ENCODE assay signal across 11 cellular contexts in the genomic region with DNA sequence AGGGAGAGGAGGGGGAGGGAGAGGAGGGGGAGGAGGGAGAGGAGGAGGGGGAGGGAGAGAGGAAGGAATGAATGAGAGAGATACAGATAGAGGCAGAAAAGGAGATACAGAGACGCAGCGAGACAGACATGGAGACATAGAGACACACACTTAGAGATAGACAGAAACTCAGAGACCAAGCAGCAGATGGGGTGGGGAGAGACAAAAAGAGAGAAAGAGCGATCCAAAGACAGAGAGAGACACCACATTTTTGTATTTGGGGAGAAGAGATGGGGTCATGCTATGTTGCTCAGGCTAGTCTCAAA. TPM values are rescaled to one million over a fixed set of nuclear protein-coding genes. Genes with fewer than 3 reads are reported as not detected.
DNase-seq lines count a peak whose midpoint lies in the region; ATAC-seq, FAIRE-seq and TF ChIP-seq lines count a peak whose summit lies in the region.
"Had no signal": no experiment of that assay in that cellular context is flagged by ENCODE, and none has a peak within 500 bp of the region (broad histone marks: within the 10 kb centered on the region; RNA-seq: fewer than 3 reads in every experiment).

No MANE protein-coding gene starts in this region.

- H3K27me3 ChIP-seq in Caco-2 (replicated peaks; ENCODE audit: control insufficient read depth, insufficient read depth, low read length) (no peaks in the 10 kb centered on the region), KMS-11 (ENCODE audit: insufficient read depth, low read depth) (peaks cover 11% of the 10 kb centered on the region), K562 (ENCODE audit: control insufficient read depth in 2 of 2, insufficient read depth in 2 of 2, low read length in 2 of 2) (no peaks in the 10 kb centered on the region)
- H3K27me3 ChIP-seq: ascending aorta had no signal

- H3K79me2 ChIP-seq in KMS-11 (ENCODE audit: insufficient read depth, low read depth) (no peaks in the 10 kb centered on the region), K562 (ENCODE audit: control insufficient read depth, insufficient read depth, low read length) (no peaks in the 10 kb centered on the region)

- BruUV-seq in Caco-2 (replicated peaks; lab: Mats Ljungman, UMichigan) (no TSS peak), K562 (replicated peaks; lab: Mats Ljungman, UMichigan) (no TSS peak)

- H3K4me3 ChIP-seq in Caco-2 (ENCODE audit: low read depth, low read length) (no peak overlapping the region), KMS-11 (IDR thresholded peaks at IDR 0.05; ENCODE audit: insufficient read depth, low read depth, low read length) (no peak overlapping the region), K562 (no peak overlapping the region)

- H3K4me2 ChIP-seq in KMS-11 (peak overlapping the region; percentile 22; the same call in 1 of the 2 replicates), K562 (ENCODE audit: insufficient read depth, low read length) (peak overlapping the region; percentile 84; the same call in 1 of the 2 replicates)

- FAIRE-seq in K562 (lab: Jason Lieb, UNC) = peak; percentile 46
- FAIRE-seq in D721Med (lab: Jason Lieb, UNC) = no peak

- no peak for TF ChIP-seq POLR2A in K562 (conservative IDR thresholded peaks at IDR 0.05)

- no peak overlapping the region for H3K27ac Mint-ChIP-seq in Caco-2 (ENCODE audit: unreplicated experiment)
- peak overlapping the region; percentile 5 to 76 for H3K27ac Mint-ChIP-seq in natural killer cell treated with Interleukin-12 subunit alpha and Interleukin-12 subunit beta and Interleukin-15 and Interleukin-18, amount 100 ng/mL, for 72 hours

- ATAC-seq in K562 (no peak), GM18517 (IDR thresholded peaks at IDR 0.05; ENCODE audit: unreplicated experiment) (no peak), GM21528 (IDR thresholded peaks at IDR 0.05; ENCODE audit: low FRiP score, unreplicated experiment) (no peak)
- no peak for ATAC-seq in natural killer cell treated with Interleukin-12 subunit alpha and Interleukin-12 subunit beta and Interleukin-15 and Interleukin-18, amount 100 ng/mL, for 72 hours

- no peaks in the 10 kb centered on the region for H3K9me1 ChIP-seq in K562 (ENCODE audit: control insufficient read depth, insufficient read depth, low read length)

- DNase-seq in Caco-2 (no peak), K562 (ENCODE audit: extremely low read depth in 1 of 4, low spot score in 3 of 4) (no peak), D721Med (ENCODE audit: insufficient read length, low spot score) (no peak), iPS-NIHi11 (ENCODE audit: low spot score) (no peak)
- DNase-seq in natural killer cell treated with Interleukin-12 subunit alpha and Interleukin-12 subunit beta and Interleukin-15 and Interleukin-18, amount 100 ng/mL, for 72 hours (ENCODE audit: low spot score) = no peak
- DNase-seq: NCI-H2081 treated with DMSO at 0.1 percent for 48 hours had no signal

- H3K9me3 ChIP-seq in Caco-2 (no peaks in the 10 kb centered on the region), K562 (replicated peaks; ENCODE audit: control insufficient read depth, insufficient read depth, low read depth, low read length) (no peaks in the 10 kb centered on the region)
- H3K9me3 ChIP-seq: ascending aorta had no signal

- CTCF ChIA-PET in Caco-2 (lab: Charles Lee) = interaction anchor here (1.0 to 2.7 kb wide), 6 partner anchors 49 to 149 kb away, joined by 3 to 28 read pairs (median 7); a partner anchor contains a TSS
- CTCF ChIA-PET in K562 (lab: Yijun Ruan, JAX; ENCODE audit: low intra/inter-chr PET ratio) = interaction anchor here (1.0 to 2.2 kb wide), 4 partner anchors 91 to 196 kb away, joined by 3 to 16 read pairs (median 5); no protein-coding TSS in a partner anchor

- H2AFZ ChIP-seq in KMS-11 (ENCODE audit: low read depth) (no peak overlapping the region), K562 (ENCODE audit: low read depth, low read length) (peak overlapping the region; percentile 95)

- H3K4me1 Mint-ChIP-seq in Caco-2 (ENCODE audit: low read depth, unreplicated experiment) = peaks cover 16% of the 10 kb centered on the region
- peaks cover 29 to 33% of the 10 kb centered on the region in 2 donors for H3K4me1 Mint-ChIP-seq in natural killer cell treated with Interleukin-12 subunit alpha and Interleukin-12 subunit beta and Interleukin-15 and Interleukin-18, amount 100 ng/mL, for 72 hours (ENCODE audit: low read depth in 2 of 2)

- H3K9ac ChIP-seq in KMS-11 (no peak overlapping the region), K562 (ENCODE audit: insufficient read depth in 1 of 2, low read depth in 2 of 2, low read length in 2 of 2) (no peak overlapping the region; a peak in 1 of 4 replicates)

- H3K4me1 ChIP-seq in Caco-2 (peaks cover 9% of the 10 kb centered on the region; the same call in 1 of the 2 replicates), KMS-11 (ENCODE audit: low read depth, poor library complexity, severe bottlenecking) (peaks cover 18% of the 10 kb centered on the region), K562 (replicated peaks in 1 of 2; ENCODE audit: control insufficient read depth in 2 of 2, insufficient read depth in 2 of 2, low read length in 2 of 2) (peaks cover 19 to 48% of the 10 kb centered on the region in 2 experiments; a peak in 4 of 5 replicates)

- TF ChIP-seq CTCF in Caco-2 (IDR thresholded peaks at IDR 0.05; ENCODE audit: insufficient read depth in 1 of 2, low read depth in 1 of 2, low read length in 1 of 2, severe bottlenecking in 1 of 2, unreplicated experiment in 1 of 2) = no peak
- no peak for TF ChIP-seq CTCF in KMS-11 (conservative IDR thresholded peaks at IDR 0.05; ENCODE audit: low read depth, low read length)
- no peak for TF ChIP-seq CTCF in K562 (IDR thresholded peaks at IDR 0.05 in 2 of 3, conservative IDR thresholded peaks at IDR 0.05 in 1 of 3; ENCODE audit: insufficient read depth in 2 of 3, low read depth in 1 of 3, low read length in 3 of 3)
- TF ChIP-seq CTCF in D721Med (IDR thresholded peaks at IDR 0.05; ENCODE audit: insufficient read depth, missing control alignments) = no peak

- H3K9me3 Mint-ChIP-seq in Caco-2 (ENCODE audit: unreplicated experiment) = no peaks in the 10 kb centered on the region
- no peaks in the 10 kb centered on the region for H3K9me3 Mint-ChIP-seq in natural killer cell treated with Interleukin-12 subunit alpha and Interleukin-12 subunit beta and Interleukin-15 and Interleukin-18, amount 100 ng/mL, for 72 hours

- H3K36me3 ChIP-seq in Caco-2 (ENCODE audit: control insufficient read depth, insufficient read depth, low read length) (no peaks in the 10 kb centered on the region), KMS-11 (ENCODE audit: insufficient read depth) (no peaks in the 10 kb centered on the region), K562 (ENCODE audit: control insufficient read depth, insufficient read depth, low read length) (no peaks in the 10 kb centered on the region)
- H3K36me3 ChIP-seq: ascending aorta had no signal

- in situ Hi-C loops in K562 (cut with MboI) = loop anchor here (5.0 to 10.0 kb wide), 3 partner anchors 95 to 328 kb away; a partner anchor contains a TSS

- intact Hi-C loops in Caco-2 (cut with micrococcal nuclease; ENCODE audit: unreplicated experiment) = loop anchor here (1.0 to 5.0 kb wide), 5 partner anchors 10 to 137 kb away; a partner anchor contains a TSS
- intact Hi-C loops in K562 (cut with micrococcal nuclease) = loop anchor here (1.0 to 5.0 kb wide), 3 partner anchors 90 to 188 kb away; no protein-coding TSS in a partner anchor

- no peaks in the 10 kb centered on the region for H3K36me3 Mint-ChIP-seq in Caco-2 (ENCODE audit: insufficient read depth, unreplicated experiment)
- H3K36me3 Mint-ChIP-seq in natural killer cell treated with Interleukin-12 subunit alpha and Interleukin-12 subunit beta and Interleukin-15 and Interleukin-18, amount 100 ng/mL, for 72 hours = no peaks in the 10 kb centered on the region

- H4K20me1 ChIP-seq in KMS-11 (ENCODE audit: insufficient read depth) (no peaks in the 10 kb centered on the region), K562 (replicated peaks; ENCODE audit: control insufficient read depth, insufficient read depth, low read length) (no peaks in the 10 kb centered on the region)

- no peak for TF ChIP-seq EP300 in K562 (IDR thresholded peaks at IDR 0.05; ENCODE audit: low read length)

- H3K4me3 Mint-ChIP-seq in Caco-2 (ENCODE audit: unreplicated experiment) = peak overlapping the region; percentile 77
- H3K4me3 Mint-ChIP-seq in natural killer cell treated with Interleukin-12 subunit alpha and Interleukin-12 subunit beta and Interleukin-15 and Interleukin-18, amount 100 ng/mL, for 72 hours = peak overlapping the region; percentile 97

- H3K27me3 Mint-ChIP-seq in Caco-2 (ENCODE audit: insufficient read depth, unreplicated experiment) = no peaks in the 10 kb centered on the region
- H3K27me3 Mint-ChIP-seq in natural killer cell treated with Interleukin-12 subunit alpha and Interleukin-12 subunit beta and Interleukin-15 and Interleukin-18, amount 100 ng/mL, for 72 hours = no peaks in the 10 kb centered on the region

- no peak for TF ChIP-seq RAD21 in K562 (CRISPR knock-in tag; conservative IDR thresholded peaks at IDR 0.05 in 1 of 2, IDR thresholded peaks at IDR 0.05 in 1 of 2)

- 21% methylated on average over 3 of the region's 3 CpGs for WGBS in K562 (ENCODE audit: insufficient coverage, low coverage, missing lambda C conversion rate)

- POLR2A ChIA-PET in Caco-2 (lab: Charles Lee) (interaction anchor here (2.0 to 2.1 kb wide), 2 partner anchors 28 to 225 kb away, joined by 7 to 12 read pairs; a partner anchor contains a TSS), K562 (lab: Yijun Ruan, JAX) (interaction anchor here (0.6 kb wide), 1 partner anchor 716 kb away, joined by 3 read pairs; no protein-coding TSS in a partner anchor)

- H3K27ac ChIP-seq in KMS-11 (no peak overlapping the region), K562 (ENCODE audit: extremely low read depth, low read depth, low read length) (no peak overlapping the region; the same call in 2 of the 3 replicates)

RNA-seq across cellular contexts. Expression of a gene that starts 0.9 kb away (rescaled TPM):
- total RNA-seq in Caco-2 (2022) (10.5 and 15.9 TPM in 2 replicates), K562 (2014; rRNA removed) (19.9 and 37.7 TPM in 2 replicates), K562 (2014; rRNA removed; fragmentation: Illumina TruSeq; extraction: Trizol) (2.4 and 2.9 TPM in 2 replicates), K562 (2015; rRNA removed; fragmentation: Illumina TruSeq; extraction: Trizol) (7.5 and 8.3 TPM in 2 replicates), K562 (2021) (14.8 and 16.2 TPM in 2 replicates)
- total RNA-seq in K562 (2011; cell fraction: chromatin; rRNA removed; ENCODE audit: low replicate concordance) = 3.6 and 10.9 TPM in 2 replicates
- 3.8 and 4.2 TPM in 2 replicates for total RNA-seq in K562 (2011; cell fraction: nucleolus; rRNA removed)
- total RNA-seq in K562 (2011; cell fraction: nucleoplasm; rRNA removed) = 4.3 and 8.0 TPM in 2 replicates
- polyA plus RNA-seq in K562 (2011; rRNA removed) (4.1 and 8.1 TPM in 2 replicates), K562 (2014; fragmentation: Illumina TruSeq; extraction: Trizol) (12.7 and 22.5 TPM in 2 replicates), K562 (2014; fragmentation: Nextera tagmentation; extraction: Ambion mirVana) (10 to 100 TPM in 1 of 2 experiments, 1 to 10 TPM in 1; 6.3 to 11.5 TPM), K562 (2014; rRNA removed) (8.2 and 19.3 TPM in 2 replicates)
- polyA plus RNA-seq in K562 (2011; cell fraction: cytosol; rRNA removed) = 9.2 and 10.8 TPM in 2 replicates
- 14.9 and 15.1 TPM in 2 replicates for polyA plus RNA-seq in K562 (2011; cell fraction: nucleus; rRNA removed)
- polyA plus RNA-seq in K562 (2012) = 23.4 and 24.4 TPM in 2 replicates
- 1.7 and 4.4 TPM in 2 replicates for polyA minus RNA-seq in K562 (2011; rRNA and poly(A)+ RNA removed)
- polyA minus RNA-seq in K562 (2011; cell fraction: cytosol; rRNA and poly(A)+ RNA removed) = 4.6 and 5.4 TPM in 2 replicates
- 1.9 and 2.2 TPM in 2 replicates for polyA minus RNA-seq in K562 (2011; cell fraction: nucleus; rRNA and poly(A)+ RNA removed)
- total RNA-seq in natural killer cell treated with Interleukin-12 subunit alpha and Interleukin-12 subunit beta and Interleukin-15 and Interleukin-18, amount 100 ng/mL, for 72 hours = 1 to 10 TPM; 4.7 to 4.9 TPM
- total RNA-seq: ascending aorta had no signal

RNA-seq across cellular contexts. Expression of a gene that starts 9.7 kb away (rescaled TPM):
- total RNA-seq in Caco-2 (2022) = 17.4 and 17.7 TPM in 2 replicates
- total RNA-seq in K562 (2011; cell fraction: chromatin; rRNA removed; ENCODE audit: low replicate concordance) = 1.9 and 3.2 TPM in 2 replicates
- total RNA-seq in K562 (2011; cell fraction: nucleolus; rRNA removed) = 1.8 and 2.2 TPM in 2 replicates
- total RNA-seq in K562 (2011; cell fraction: nucleoplasm; rRNA removed) = 2.1 and 3.3 TPM in 2 replicates
- 3.6 and 5.0 TPM in 2 replicates for total RNA-seq in K562 (2014; rRNA removed)
- 0.96 and 1.1 TPM in 2 replicates for total RNA-seq in K562 (2014; rRNA removed; fragmentation: Illumina TruSeq; extraction: Trizol)
- total RNA-seq in K562 (2015; rRNA removed; fragmentation: Illumina TruSeq; extraction: Trizol) = 3.7 and 3.9 TPM in 2 replicates
- total RNA-seq in K562 (2021) = 2.6 and 5.5 TPM in 2 replicates
- 0.45 and 1.1 TPM in 2 replicates for polyA plus RNA-seq in K562 (2011; rRNA removed)
- polyA plus RNA-seq in K562 (2011; cell fraction: cytosol; rRNA removed) = 1.0 and 1.3 TPM in 2 replicates
- polyA plus RNA-seq in K562 (2011; cell fraction: nucleus; rRNA removed) = 1.2 and 1.5 TPM in 2 replicates
- polyA plus RNA-seq in K562 (2012) = 4.6 and 5.2 TPM in 2 replicates
- 1.8 and 2.1 TPM in 2 replicates for polyA plus RNA-seq in K562 (2014; fragmentation: Illumina TruSeq; extraction: Trizol)
- under 1 TPM; 0.25 to 0.64 TPM for polyA plus RNA-seq in K562 (2014; fragmentation: Nextera tagmentation; extraction: Ambion mirVana)
- polyA plus RNA-seq in K562 (2014; rRNA removed) = 1.6 and 3.8 TPM in 2 replicates
- polyA minus RNA-seq in K562 (2011; rRNA and poly(A)+ RNA removed) = 0.49 and 0.99 TPM in 2 replicates
- polyA minus RNA-seq in K562 (2011; cell fraction: cytosol; rRNA and poly(A)+ RNA removed) = 0.38 and 1.8 TPM in 2 replicates
- polyA minus RNA-seq in K562 (2011; cell fraction: nucleus; rRNA and poly(A)+ RNA removed) = 0.67 and 2.7 TPM in 2 replicates
- 1 to 10 TPM; 3.8 to 3.9 TPM for total RNA-seq in natural killer cell treated with Interleukin-12 subunit alpha and Interleukin-12 subunit beta and Interleukin-15 and Interleukin-18, amount 100 ng/mL, for 72 hours

RNA-seq across cellular contexts. Expression of a gene that starts 26.0 kb away (rescaled TPM):
- total RNA-seq in Caco-2 (2022) (0.12 and 0.34 TPM in 2 replicates), K562 (2014; rRNA removed) (not detected in 2 replicates), K562 (2014; rRNA removed; fragmentation: Illumina TruSeq; extraction: Trizol) (not detected in 2 replicates), K562 (2015; rRNA removed; fragmentation: Illumina TruSeq; extraction: Trizol) (not detected in 2 replicates), K562 (2021) (not detected in 2 replicates)
- total RNA-seq in K562 (2011; cell fraction: chromatin; rRNA removed; ENCODE audit: low replicate concordance) = 0.32 TPM in 1 of 2 replicates, not detected in the other
- 0.13 TPM in 1 of 2 replicates, not detected in the other for total RNA-seq in K562 (2011; cell fraction: nucleolus; rRNA removed)
- total RNA-seq in K562 (2011; cell fraction: nucleoplasm; rRNA removed) = 0.31 TPM in 1 of 2 replicates, not detected in the other
- polyA plus RNA-seq in K562 (2011; rRNA removed) (0.04 TPM in 1 of 2 replicates, not detected in the other), K562 (2014; fragmentation: Illumina TruSeq; extraction: Trizol) (not detected in 2 replicates), K562 (2014; fragmentation: Nextera tagmentation; extraction: Ambion mirVana) (not detected), K562 (2014; rRNA removed) (0.07 TPM in 1 of 2 replicates, not detected in the other)
- polyA plus RNA-seq in K562 (2011; cell fraction: cytosol; rRNA removed) = not detected in 2 replicates
- polyA plus RNA-seq in K562 (2011; cell fraction: nucleus; rRNA removed) = 0.09 and 0.21 TPM in 2 replicates
- 0.07 and 0.28 TPM in 2 replicates for polyA plus RNA-seq in K562 (2012)
- not detected in 2 replicates for polyA minus RNA-seq in K562 (2011; rRNA and poly(A)+ RNA removed)
- not detected in 2 replicates for polyA minus RNA-seq in K562 (2011; cell fraction: cytosol; rRNA and poly(A)+ RNA removed)
- not detected in 2 replicates for polyA minus RNA-seq in K562 (2011; cell fraction: nucleus; rRNA and poly(A)+ RNA removed)
- under 1 TPM; 0.21 to 0.28 TPM for total RNA-seq in natural killer cell treated with Interleukin-12 subunit alpha and Interleukin-12 subunit beta and Interleukin-15 and Interleukin-18, amount 100 ng/mL, for 72 hours
- total RNA-seq: ascending aorta, fibroblast of villous mesenchyme had no signal

RNA-seq across cellular contexts. Expression of a gene that starts 27.6 kb away (rescaled TPM):
- 134 and 140 TPM in 2 replicates for total RNA-seq in Caco-2 (2022)
- 16.1 and 40.7 TPM in 2 replicates for total RNA-seq in K562 (2011; cell fraction: chromatin; rRNA removed; ENCODE audit: low replicate concordance)
- 26.3 and 31.7 TPM in 2 replicates for total RNA-seq in K562 (2011; cell fraction: nucleolus; rRNA removed)
- 25.7 and 33.8 TPM in 2 replicates for total RNA-seq in K562 (2011; cell fraction: nucleoplasm; rRNA removed)
- total RNA-seq in K562 (2014; rRNA removed) = 4.0 and 8.2 TPM in 2 replicates
- total RNA-seq in K562 (2014; rRNA removed; fragmentation: Illumina TruSeq; extraction: Trizol) = 2.1 and 2.9 TPM in 2 replicates
- total RNA-seq in K562 (2015; rRNA removed; fragmentation: Illumina TruSeq; extraction: Trizol) = 5.4 and 5.5 TPM in 2 replicates
- total RNA-seq in K562 (2021) = 13.9 and 15.2 TPM in 2 replicates
- polyA plus RNA-seq in K562 (2011; rRNA removed) = 2.0 and 3.5 TPM in 2 replicates
- 2.7 and 9.3 TPM in 2 replicates for polyA plus RNA-seq in K562 (2011; cell fraction: cytosol; rRNA removed)
- 11.1 and 18.6 TPM in 2 replicates for polyA plus RNA-seq in K562 (2011; cell fraction: nucleus; rRNA removed)
- 7.0 and 7.3 TPM in 2 replicates for polyA plus RNA-seq in K562 (2012)
- 2.6 and 6.4 TPM in 2 replicates for polyA plus RNA-seq in K562 (2014; fragmentation: Illumina TruSeq; extraction: Trizol)
- under 1 TPM; 0.10 to 0.17 TPM for polyA plus RNA-seq in K562 (2014; fragmentation: Nextera tagmentation; extraction: Ambion mirVana)
- 9.0 and 10.8 TPM in 2 replicates for polyA plus RNA-seq in K562 (2014; rRNA removed)
- polyA minus RNA-seq in K562 (2011; rRNA and poly(A)+ RNA removed) = 2.8 and 3.5 TPM in 2 replicates
- 5.3 and 7.7 TPM in 2 replicates for polyA minus RNA-seq in K562 (2011; cell fraction: cytosol; rRNA and poly(A)+ RNA removed)
- polyA minus RNA-seq in K562 (2011; cell fraction: nucleus; rRNA and poly(A)+ RNA removed) = 8.6 and 9.6 TPM in 2 replicates
- 10 to 100 TPM; 37.9 to 71.4 TPM for total RNA-seq in natural killer cell treated with Interleukin-12 subunit alpha and Interleukin-12 subunit beta and Interleukin-15 and Interleukin-18, amount 100 ng/mL, for 72 hours

RNA-seq across cellular contexts. Expression of a gene that starts 27.9 kb away (rescaled TPM):
- total RNA-seq in Caco-2 (2022) (1,812 and 1,896 TPM in 2 replicates), K562 (2014; rRNA removed) (2,565 and 3,619 TPM in 2 replicates), K562 (2014; rRNA removed; fragmentation: Illumina TruSeq; extraction: Trizol) (1,358 and 1,367 TPM in 2 replicates), K562 (2015; rRNA removed; fragmentation: Illumina TruSeq; extraction: Trizol) (2,022 and 2,084 TPM in 2 replicates), K562 (2021) (2,028 and 2,113 TPM in 2 replicates)
- total RNA-seq in K562 (2011; cell fraction: chromatin; rRNA removed; ENCODE audit: low replicate concordance) = 185 and 358 TPM in 2 replicates
- 779 and 884 TPM in 2 replicates for total RNA-seq in K562 (2011; cell fraction: nucleolus; rRNA removed)
- total RNA-seq in K562 (2011; cell fraction: nucleoplasm; rRNA removed) = 712 and 996 TPM in 2 replicates
- polyA plus RNA-seq in K562 (2011; rRNA removed) (1,530 and 1,971 TPM in 2 replicates), K562 (2014; fragmentation: Illumina TruSeq; extraction: Trizol) (1,653 and 2,262 TPM in 2 replicates), K562 (2014; fragmentation: Nextera tagmentation; extraction: Ambion mirVana) (100 to 1,000 TPM; 312 to 402 TPM), K562 (2014; rRNA removed) (2,460 and 2,635 TPM in 2 replicates)
- polyA plus RNA-seq in K562 (2011; cell fraction: cytosol; rRNA removed) = 2,544 and 3,068 TPM in 2 replicates
- polyA plus RNA-seq in K562 (2011; cell fraction: nucleus; rRNA removed) = 847 and 901 TPM in 2 replicates
- 2,553 and 4,056 TPM in 2 replicates for polyA plus RNA-seq in K562 (2012)
- 413 and 534 TPM in 2 replicates for polyA minus RNA-seq in K562 (2011; rRNA and poly(A)+ RNA removed)
- 805 and 1,017 TPM in 2 replicates for polyA minus RNA-seq in K562 (2011; cell fraction: cytosol; rRNA and poly(A)+ RNA removed)
- 167 and 323 TPM in 2 replicates for polyA minus RNA-seq in K562 (2011; cell fraction: nucleus; rRNA and poly(A)+ RNA removed)
- 1,000 to 10,000 TPM; 1,029 to 1,552 TPM for total RNA-seq in natural killer cell treated with Interleukin-12 subunit alpha and Interleukin-12 subunit beta and Interleukin-15 and Interleukin-18, amount 100 ng/mL, for 72 hours
